Comparison of ENCODE assay signal across 8 cellular contexts in the genomic region with DNA sequence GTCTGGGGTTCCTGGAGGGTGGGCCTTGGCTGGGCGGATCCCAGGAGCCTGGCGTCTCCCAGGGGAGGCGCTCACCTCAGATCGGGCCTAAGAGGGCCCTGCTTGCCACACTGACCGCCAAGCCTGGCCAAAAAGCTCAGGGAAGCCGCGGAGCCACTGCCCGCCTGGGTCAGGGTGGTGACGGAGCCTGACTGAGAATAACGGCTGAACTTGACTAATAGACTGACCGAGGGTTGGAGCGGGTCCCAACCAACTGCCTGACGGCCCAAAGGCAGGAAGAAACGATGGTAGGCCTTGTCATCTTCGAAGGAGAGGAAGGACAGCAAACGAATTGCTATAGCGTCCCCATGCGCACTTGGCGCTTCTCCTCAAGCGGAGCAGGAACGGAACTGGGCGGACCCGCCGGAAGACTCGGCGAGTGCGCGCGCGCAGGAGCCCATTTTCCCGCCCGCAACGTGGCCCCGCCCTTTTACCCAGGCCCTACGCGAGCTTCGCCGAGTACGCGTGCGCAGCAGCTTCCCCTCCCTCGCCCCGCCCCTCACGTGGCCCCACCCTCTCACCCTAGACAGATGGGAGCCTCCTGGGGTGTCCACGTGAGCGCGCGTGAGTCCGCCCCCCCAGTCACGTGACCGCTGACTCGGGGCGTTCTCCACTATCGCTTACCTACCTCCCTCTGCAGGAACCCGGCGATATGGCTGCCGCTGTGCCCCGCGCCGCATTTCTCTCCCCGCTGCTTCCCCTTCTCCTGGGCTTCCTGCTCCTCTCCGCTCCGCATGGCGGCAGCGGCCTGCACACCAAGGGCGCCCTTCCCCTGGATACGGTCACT. TPM values are rescaled to one million over a fixed set of nuclear protein-coding genes. Genes with fewer than 3 reads are reported as not detected.
A peak's percentile ranks its signal among the peaks of the same experiment; 100 is the strongest.
DNase-seq lines count a peak whose midpoint lies in the region; ATAC-seq and TF ChIP-seq lines count a peak whose summit lies in the region.

ERP29 (plus strand) TSS at position 652 of the 826 bp plus-strand sequence; CDS start at position 692, 40 bp downstream.
TMEM116 (minus strand) TSS at position 391 of the 826 bp plus-strand sequence. CDS start 7,895 bp downstream, outside the sequence.

- H3K36me3 ChIP-seq in heart right ventricle, result peaks cover 0 to 19% (median 3%) of the 10 kb centered on the region in 9 donors
- peaks cover 5% of the 10 kb centered on the region for H3K36me3 ChIP-seq in upper lobe of right lung

- H3K27me3 ChIP-seq in heart right ventricle (no peaks in the 10 kb centered on the region), upper lobe of right lung (no peaks in the 10 kb centered on the region)

- peaks cover 0 to 3% (median 0%) of the 10 kb centered on the region in 11 donors for H3K9me3 ChIP-seq in heart right ventricle
- H3K9me3 ChIP-seq in upper lobe of right lung, result no peaks in the 10 kb centered on the region

- DNase-seq in NCI-H1436 (lab: John Stamatoyannopoulos, UW) (peak; percentile 98), T follicular helper cell (ENCODE audit: low read depth) (peak; percentile 100), heart right ventricle (peak; percentile 99 to 100), posterior vena cava (ENCODE audit: low spot score) (peak; percentile 100), upper lobe of right lung (peak; percentile 100)

- peak; percentile 58 for TF ChIP-seq CTCF in GM12875 (IDR thresholded peaks at IDR 0.05; ENCODE audit: borderline replicate concordance, insufficient read depth, low read depth, low read length)
- TF ChIP-seq CTCF in heart right ventricle (IDR thresholded peaks at IDR 0.05), result peak; percentile 41 to 73 (median 63)
- TF ChIP-seq CTCF in upper lobe of right lung (IDR thresholded peaks at IDR 0.05), result peak; percentile 65

- WGBS in adipose tissue, 3 donors, result 0% methylated on average over 63 to 67 of the region's 67 CpGs
- 0% methylated on average over 58 to 67 of the region's 67 CpGs for WGBS in heart right ventricle, 2 donors

- H3K4me3 ChIP-seq in GM12875 (ENCODE audit: low read depth, low read length) (peak within 1 kb of the TSS; percentile 98), heart right ventricle (peak within 1 kb of the TSS; percentile 73 to 99 (median 90)), upper lobe of right lung (peak within 1 kb of the TSS; percentile 90)

- peaks cover 2 to 48% (median 27%) of the 10 kb centered on the region in 9 donors for H3K4me1 ChIP-seq in heart right ventricle
- H3K4me1 ChIP-seq in upper lobe of right lung, result peaks cover 32% of the 10 kb centered on the region

- peak; percentile 72 for ATAC-seq in HG02798 (IDR thresholded peaks at IDR 0.05; ENCODE audit: poor library complexity, unreplicated experiment)
- ATAC-seq in heart right ventricle, result peak; percentile 92 to 97 (median 95)
- ATAC-seq in upper lobe of right lung, result peak; percentile 90

- intact Hi-C loops in heart right ventricle (cut with DNase I), result loop anchor here in 9 of 10 donors (5.0 to 10.0 kb wide), 4 partner anchors 66 to 171 kb away; partner anchors contain the start of gene MAPKAPK5 (in 2 of the 9)
- intact Hi-C loops in posterior vena cava (cut with DNase I), result loop anchor here in 1 of 2 donors (10.0 kb wide), 1 partner anchor 68 kb away; no protein-coding TSS in a partner anchor
- intact Hi-C loops in upper lobe of right lung (cut with DNase I), result no loop called here

- H3K27ac ChIP-seq in adipose tissue (ENCODE audit: low read depth, low read length) (peak within 1 kb of the TSS; percentile 82), heart right ventricle (peak within 1 kb of the TSS; percentile 92 to 98 (median 95)), upper lobe of right lung (peak within 1 kb of the TSS; percentile 96)

RNA-seq across cellular contexts. Expression of gene ERP29, which starts in this region (rescaled TPM):
- polyA plus RNA-seq in adipose tissue, result 10 to 100 TPM; 72.0 to 96.6 (median 76.8) TPM
- 10 to 100 TPM; 36.3 to 77.4 (median 46.6) TPM for total RNA-seq in heart right ventricle
- polyA plus RNA-seq in heart right ventricle, result 10 to 100 TPM; 39.4 to 58.2 TPM
- total RNA-seq in posterior vena cava, result 10 to 100 TPM; 30.4 to 52.2 TPM
- 160 TPM for total RNA-seq in upper lobe of right lung

RNA-seq across cellular contexts. Expression of gene TMEM116, which starts in this region (rescaled TPM):
- 1 to 10 TPM; 5.1 to 6.1 (median 5.5) TPM for polyA plus RNA-seq in adipose tissue
- total RNA-seq in heart right ventricle, result 10 to 100 TPM; 31.2 to 54.1 (median 40.7) TPM
- 10 to 100 TPM; 13.3 to 33.7 TPM for polyA plus RNA-seq in heart right ventricle
- 1 to 10 TPM; 6.1 to 7.0 TPM for total RNA-seq in posterior vena cava
- 23.4 TPM for total RNA-seq in upper lobe of right lung

Comparison
In these comparisons a context has a peak if more than half of its experiments do, and no peak if none do; other contexts are left out.
1. Peak in every context shown above with its lines: DNase-seq, ATAC-seq, H3K4me3 ChIP-seq and H3K27ac ChIP-seq.